ENCODE assay signal across 1 cellular context in genomic region chr12:16198884-16199283, GRCh38.
A peak's percentile ranks its signal among the peaks of the same experiment; 100 is the strongest.
TF ChIP-seq lines count a peak whose summit lies in the region.

No MANE protein-coding gene starts in this region.

TF ChIP-seq in H1, 55 proteins besides CTCF, POLR2A, EP300 and RAD21 (continued from another document):
- no peak for TF ChIP-seq CHD7 (IDR thresholded peaks at IDR 0.05; ENCODE audit: insufficient replicate concordance, low read length)
- TF ChIP-seq TCF12 (IDR thresholded peaks at IDR 0.05; ENCODE audit: low read depth, low read length): 0 out of 2 replicates have a peak, but pooled peaks have one; percentile 25
- no peak for TF ChIP-seq JUN (IDR thresholded peaks at IDR 0.05; ENCODE audit: low read depth, low read length)
